8 cellular contexts compared by ENCODE assay signal in the genomic region with DNA sequence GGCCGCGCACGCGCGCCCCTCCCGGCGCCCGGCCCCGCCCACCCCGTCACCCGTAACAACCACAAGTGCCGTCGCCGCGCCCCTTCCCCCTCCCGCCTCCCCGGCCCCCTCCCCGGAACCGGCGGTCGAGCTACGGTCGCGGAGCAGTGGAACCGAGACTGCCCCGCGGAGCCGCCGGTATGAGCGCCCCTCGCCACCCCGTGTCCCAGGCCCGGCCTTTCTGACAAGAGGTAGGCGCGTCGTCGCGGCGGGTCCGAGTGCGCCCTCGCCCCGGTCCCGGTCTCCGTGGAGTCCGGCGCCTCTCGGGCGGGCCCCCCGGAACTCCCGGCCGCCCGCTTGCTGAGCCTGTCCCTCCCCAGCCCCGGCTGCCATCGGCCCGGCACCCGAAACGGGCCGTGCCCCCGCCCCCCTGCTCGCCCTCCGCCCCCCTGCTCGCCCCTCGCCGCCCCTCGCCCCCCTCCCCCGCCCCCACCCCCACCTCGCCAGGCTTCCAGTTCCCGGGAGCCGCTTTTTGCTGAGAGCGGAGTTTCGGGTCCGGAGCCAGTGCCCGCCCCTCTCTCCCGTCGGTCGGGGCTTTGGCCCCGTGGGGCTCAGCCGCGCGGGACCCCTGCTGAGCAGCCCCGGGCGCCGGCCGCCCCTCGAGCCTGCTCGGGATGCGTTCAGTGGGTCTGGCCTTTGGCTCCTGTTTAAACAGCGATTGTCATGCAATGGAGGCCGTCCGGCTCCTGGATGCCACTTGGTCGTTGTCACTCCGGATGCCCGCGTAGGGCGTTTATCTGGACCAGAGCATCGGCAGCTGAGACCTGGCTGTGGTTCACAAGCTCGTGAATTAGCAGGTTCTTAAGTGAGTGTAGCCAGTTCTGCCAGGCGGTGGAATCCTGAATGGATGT. TPM values are rescaled to one million over a fixed set of nuclear protein-coding genes. Genes with fewer than 3 reads are reported as not detected.
DNase-seq lines count a peak whose midpoint lies in the region; ATAC-seq lines count a peak whose summit lies in the region.

A gene (plus strand): TSS at position 92 of the 890 bp plus-strand sequence. CDS start 2,628 bp downstream, outside the sequence.

- H3K27me3 Mint-ChIP-seq in activated naive CD4-positive, alpha-beta T cell treated with anti-CD3 and anti-CD28 coated beads, Interleukin-2, amount 50 U/mL, for 24 hours, result no peaks in the 10 kb centered on the region

- peak within 1 kb of the TSS; percentile 86 for H3K4me3 Mint-ChIP-seq in activated naive CD4-positive, alpha-beta T cell treated with anti-CD3 and anti-CD28 coated beads, Interleukin-2, amount 50 U/mL, for 24 hours

- H3K9me3 Mint-ChIP-seq in activated naive CD4-positive, alpha-beta T cell treated with anti-CD3 and anti-CD28 coated beads, Interleukin-2, amount 50 U/mL, for 24 hours, result peaks cover 10% of the 10 kb centered on the region

- peaks cover 6% of the 10 kb centered on the region for H3K36me3 Mint-ChIP-seq in activated naive CD4-positive, alpha-beta T cell treated with anti-CD3 and anti-CD28 coated beads, Interleukin-2, amount 50 U/mL, for 24 hours

- peak within 1 kb of the TSS; percentile 91 for H3K27ac Mint-ChIP-seq in activated naive CD4-positive, alpha-beta T cell treated with anti-CD3 and anti-CD28 coated beads, Interleukin-2, amount 50 U/mL, for 24 hours

- ATAC-seq in HG02973 (IDR thresholded peaks at IDR 0.05; ENCODE audit: unreplicated experiment), result peak; percentile 25
- ATAC-seq in HG03135 (IDR thresholded peaks at IDR 0.05; ENCODE audit: unreplicated experiment), result no peak

- DNase-seq in NCI-H2196 (lab: John Stamatoyannopoulos, UW; ENCODE audit: unreplicated experiment), result peak; percentile 33
- DNase-seq in NCI-H2196 treated with DMSO at 0.1 percent for 48 hours (lab: John Stamatoyannopoulos, UW; ENCODE audit: unreplicated experiment), result no peak
- DNase-seq in OCI-M1 (lab: John Stamatoyannopoulos, UW), result peak; percentile 65
- DNase-seq in cardiac septum (ENCODE audit: low spot score), result peak; percentile 77
- DNase-seq in pons (ENCODE audit: low spot score), result peak; percentile 56

- H3K4me1 Mint-ChIP-seq in activated naive CD4-positive, alpha-beta T cell treated with anti-CD3 and anti-CD28 coated beads, Interleukin-2, amount 50 U/mL, for 24 hours, result peaks cover 64% of the 10 kb centered on the region

- intact Hi-C loops in cardiac septum (cut with DNase I), result loop anchor here (2.0 kb wide), 1 partner anchor 52 kb away; no protein-coding TSS in a partner anchor

RNA-seq across cellular contexts. Expression of the gene that starts here (rescaled TPM):
- total RNA-seq in cardiac septum, result 44.2 TPM
